In the genomic region with DNA sequence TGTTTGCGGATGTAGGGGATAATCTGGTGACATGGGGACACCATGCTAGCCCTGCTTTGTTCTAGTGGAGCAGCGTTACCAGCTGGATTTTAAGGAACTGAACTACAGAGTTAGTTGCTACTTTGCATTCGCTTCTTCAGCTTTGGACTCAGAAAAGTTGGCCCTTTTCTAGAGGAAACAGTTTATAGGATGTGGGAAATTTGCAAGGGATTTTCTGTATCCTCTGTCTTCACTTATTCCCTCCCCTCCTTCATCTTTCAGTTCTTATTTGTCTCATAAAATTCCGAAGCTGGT, we compare ENCODE assay signal across 8 cellular contexts. TPM values are rescaled to one million over a fixed set of nuclear protein-coding genes. Genes with fewer than 3 reads are reported as not detected.
DNase-seq lines count a peak whose midpoint lies in the region; ATAC-seq and TF ChIP-seq lines count a peak whose summit lies in the region.

No MANE protein-coding gene starts in this region.

- H3K4me3 ChIP-seq in subcutaneous abdominal adipose tissue (ENCODE audit: low read depth in 1 of 5, low read length in 5 of 5) = peak overlapping the region; percentile 73 to 86 (median 80)

- peak overlapping the region; percentile 97 for H3K4me3 Mint-ChIP-seq in activated T-cell treated with anti-CD3 and anti-CD28 coated beads, Interleukin-2, amount 50 U/mL, for 24 hours
- H3K4me3 Mint-ChIP-seq in activated B cell treated with CpG ODN at 0.5 μM for 24 hours (peak overlapping the region; percentile 97), immature natural killer cell (peak overlapping the region; percentile 92 to 99 (median 97))

- no peak for DNase-seq in activated T-cell treated with anti-CD3 and anti-CD28 coated beads, Interleukin-2, amount 50 U/mL, for 24 hours
- DNase-seq in activated T-cell treated with anti-CD3 and anti-CD28 coated beads, Interleukin-2, amount 50 U/mL, for 48 hours = no peak
- DNase-seq in activated B cell treated with CpG ODN at 0.5 μM for 24 hours = no peak
- DNase-seq in immature natural killer cell = no peak
- DNase-seq in stimulated activated CD8-positive, alpha-beta memory T cell treated with anti-CD3 and anti-CD28 coated beads, Interleukin-4, amount 100 ng/mL, for 48 hours = no peak
- DNase-seq in DMS153 (lab: John Stamatoyannopoulos, UW) = no peak
- no peak for DNase-seq in NCI-H2029 (lab: John Stamatoyannopoulos, UW)

- peak overlapping the region; percentile 92 for H3K27ac ChIP-seq in subcutaneous abdominal adipose tissue (ENCODE audit: low read depth, low read length)

- peaks cover 45% of the 10 kb centered on the region for H3K36me3 Mint-ChIP-seq in activated T-cell treated with anti-CD3 and anti-CD28 coated beads, Interleukin-2, amount 50 U/mL, for 24 hours (ENCODE audit: low read depth)
- H3K36me3 Mint-ChIP-seq in activated B cell treated with CpG ODN at 0.5 μM for 24 hours (ENCODE audit: low read depth) (peaks cover 13% of the 10 kb centered on the region), immature natural killer cell (no peaks in the 10 kb centered on the region)

- no peaks in the 10 kb centered on the region for H3K9me3 Mint-ChIP-seq in activated T-cell treated with anti-CD3 and anti-CD28 coated beads, Interleukin-2, amount 50 U/mL, for 24 hours
- H3K9me3 Mint-ChIP-seq in activated B cell treated with CpG ODN at 0.5 μM for 24 hours (no peaks in the 10 kb centered on the region), immature natural killer cell (no peaks in the 10 kb centered on the region)

- no peak for ATAC-seq in activated B cell treated with CpG ODN at 0.5 μM for 24 hours (ENCODE audit: low read depth)

- peaks cover 83% of the 10 kb centered on the region for H3K4me1 Mint-ChIP-seq in activated T-cell treated with anti-CD3 and anti-CD28 coated beads, Interleukin-2, amount 50 U/mL, for 24 hours (ENCODE audit: low read depth)
- H3K4me1 Mint-ChIP-seq in activated B cell treated with CpG ODN at 0.5 μM for 24 hours = peaks cover 73% of the 10 kb centered on the region
- peaks cover 80 to 84% of the 10 kb centered on the region in 2 donors for H3K4me1 Mint-ChIP-seq in immature natural killer cell

- H3K4me1 ChIP-seq in subcutaneous abdominal adipose tissue (ENCODE audit: control insufficient read depth in 5 of 5, insufficient read depth in 5 of 5, low read length in 5 of 5) = peaks cover 18 to 73% (median 53%) of the 10 kb centered on the region in 5 donors

- intact Hi-C loops in activated B cell treated with CpG ODN at 0.5 μM for 24 hours (cut with micrococcal nuclease) = loop anchor here (2.0 to 10.0 kb wide), 3 partner anchors 37 to 343 kb away; partner anchors contain the start of gene SLC25A42

- TF ChIP-seq CTCF in activated B cell treated with CpG ODN at 0.5 μM for 24 hours (IDR thresholded peaks at IDR 0.05) = no peak

- H3K9ac ChIP-seq in subcutaneous abdominal adipose tissue (ENCODE audit: low read length in 5 of 5) = peak overlapping the region in 4 of 5 donors; percentile 62 to 93 (median 82)

- no peaks in the 10 kb centered on the region for H3K27me3 Mint-ChIP-seq in activated T-cell treated with anti-CD3 and anti-CD28 coated beads, Interleukin-2, amount 50 U/mL, for 24 hours
- H3K27me3 Mint-ChIP-seq in activated B cell treated with CpG ODN at 0.5 μM for 24 hours (no peaks in the 10 kb centered on the region), immature natural killer cell (ENCODE audit: low read depth in 3 of 3) (peaks cover 8 to 24% (median 11%) of the 10 kb centered on the region in 3 donors)

- POLR2A ChIA-PET in activated B cell treated with CpG ODN at 0.5 μM for 24 hours (lab: Charles Lee) = interaction anchor here (0.6 to 2.0 kb wide), 7 partner anchors 22 to 83 kb away, joined by 3 to 9 read pairs (median 7); no protein-coding TSS in a partner anchor

- peaks cover 0 to 7% (median 0%) of the 10 kb centered on the region in 5 donors for H3K36me3 ChIP-seq in subcutaneous abdominal adipose tissue (ENCODE audit: control insufficient read depth in 5 of 5, insufficient read depth in 5 of 5, low read length in 5 of 5)

- peak overlapping the region; percentile 97 for H3K27ac Mint-ChIP-seq in activated T-cell treated with anti-CD3 and anti-CD28 coated beads, Interleukin-2, amount 50 U/mL, for 24 hours
- no peak overlapping the region for H3K27ac Mint-ChIP-seq in activated B cell treated with CpG ODN at 0.5 μM for 24 hours
- H3K27ac Mint-ChIP-seq in immature natural killer cell = peak overlapping the region; percentile 93 to 99 (median 96)

- peaks cover 0 to 4% (median 0%) of the 10 kb centered on the region in 5 donors for H3K27me3 ChIP-seq in subcutaneous abdominal adipose tissue (ENCODE audit: control insufficient read depth in 5 of 5, insufficient read depth in 4 of 5, low read length in 5 of 5)

- CTCF ChIA-PET in activated B cell treated with CpG ODN at 0.5 μM for 24 hours (lab: Charles Lee) = interaction anchor here (0.8 to 5.0 kb wide), 5 partner anchors 10 to 83 kb away, joined by 3 to 49 read pairs (median 6); no protein-coding TSS in a partner anchor

- no peaks in the 10 kb centered on the region for H3K9me3 ChIP-seq in subcutaneous abdominal adipose tissue (ENCODE audit: control insufficient read depth in 5 of 5, low read length in 5 of 5)

RNA-seq across cellular contexts. Expression of gene GATAD2A, which starts 2.1 kb away (rescaled TPM):
- total RNA-seq in activated B cell treated with CpG ODN at 0.5 μM for 24 hours = 116 and 126 TPM in 2 replicates
- polyA plus RNA-seq in immature natural killer cell = 10 to 100 TPM in 2 of 3 donors, 1 to 10 TPM in 1; 8.8 to 48.5 (median 21.0) TPM
